In genomic region chr3:57326498-57326897, GRCh38 we compare ENCODE assay signal across 4 cellular contexts. TPM values are rescaled to one million over a fixed set of nuclear protein-coding genes. Genes with fewer than 3 reads are reported as not detected.
"Had no signal": no experiment of that assay in that cellular context is flagged by ENCODE, and none has a peak within 500 bp of the region (broad histone marks: within the 10 kb centered on the region; RNA-seq: fewer than 3 reads in every experiment).

No MANE protein-coding gene starts in this region.

RNA-seq across cellular contexts. Expression of gene ASB14, which starts 34.0 kb away (rescaled TPM):
- total RNA-seq: HepG2, HT-29, HT1080, IMR-90 had no signal
- polyA plus RNA-seq: HepG2, IMR-90 had no signal
